8 cellular contexts compared by ENCODE assay signal in the genomic region with DNA sequence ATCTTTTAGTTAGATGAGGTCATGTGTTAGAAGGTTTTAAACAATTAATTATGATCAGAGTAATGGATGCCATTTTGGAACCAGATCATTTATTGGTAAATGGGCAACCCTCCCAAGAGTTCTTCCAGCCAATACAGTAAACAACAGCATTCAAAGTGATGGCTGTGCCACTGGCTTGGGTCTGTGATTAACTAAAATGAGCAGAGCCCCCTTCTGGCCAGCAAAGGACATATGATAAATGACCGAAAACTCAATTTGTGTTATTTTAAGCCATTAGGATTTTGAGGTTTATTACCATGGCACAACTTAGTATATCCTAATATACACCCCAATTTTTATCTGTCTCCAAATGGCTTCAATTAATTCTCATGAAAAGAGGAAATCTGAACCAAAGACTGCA.
DNase-seq lines count a peak whose midpoint lies in the region; ATAC-seq, FAIRE-seq and TF ChIP-seq lines count a peak whose summit lies in the region.

No MANE protein-coding gene starts in this region.

- H3K27me3 Mint-ChIP-seq in activated CD4-positive, alpha-beta T cell treated with anti-CD3 and anti-CD28 coated beads, Interleukin-2, amount 10 ng/mL, durations not matched to agents 24 days and 14 days = no peaks in the 10 kb centered on the region

- no peaks in the 10 kb centered on the region for H3K36me3 Mint-ChIP-seq in activated CD4-positive, alpha-beta T cell treated with anti-CD3 and anti-CD28 coated beads, Interleukin-2, amount 10 ng/mL, durations not matched to agents 24 days and 14 days (ENCODE audit: low read depth)

- no peak overlapping the region for H3K4me3 ChIP-seq in BE2C (ENCODE audit: low read depth, low read length)
- H3K4me3 ChIP-seq in PC-9 = no peak overlapping the region

- no peaks in the 10 kb centered on the region for H3K4me1 ChIP-seq in BE2C
- no peaks in the 10 kb centered on the region for H3K4me1 ChIP-seq in PC-9 (replicated peaks; ENCODE audit: insufficient read depth)

- FAIRE-seq in GM18507 (lab: Jason Lieb, UNC) = peak; percentile 52

- DNase-seq in BE2C (peak; percentile 20), GM18507 (ENCODE audit: extremely low spot score, insufficient read length, low read depth) (no peak), PC-9 (no peak), glomerular visceral epithelial cell (ENCODE audit: extremely low spot score) (peak; percentile 13), DMS79 (lab: John Stamatoyannopoulos, UW) (no peak), NK-92 (lab: John Stamatoyannopoulos, UW; ENCODE audit: unreplicated experiment) (no peak)
- no peak for DNase-seq in activated CD4-positive, alpha-beta T cell treated with anti-CD3 and anti-CD28 coated beads, Interleukin-2, amount 10 ng/mL, durations not matched to agents 24 days and 14 days

- no peaks in the 10 kb centered on the region for H3K4me1 Mint-ChIP-seq in activated CD4-positive, alpha-beta T cell treated with anti-CD3 and anti-CD28 coated beads, Interleukin-2, amount 10 ng/mL, durations not matched to agents 24 days and 14 days

- H3K4me2 ChIP-seq in PC-9 = no peak overlapping the region

- H3F3A ChIP-seq in PC-9 (ENCODE audit: insufficient read depth, low read depth) = no peaks in the 10 kb centered on the region

- POLR2A ChIA-PET in PC-9 (lab: Charles Lee; ENCODE audit: unreplicated experiment) = no interaction called here

- BruUV-seq in PC-9 (replicated peaks; lab: Mats Ljungman, UMichigan) = no TSS peak

- no peak overlapping the region for H2AFZ ChIP-seq in PC-9

- TF ChIP-seq CTCF in BE2C (IDR thresholded peaks at IDR 0.05; ENCODE audit: low read depth, low read length) (peak; percentile 51), PC-9 (conservative IDR thresholded peaks at IDR 0.05) (peak; percentile 52)

- intact Hi-C loops in PC-9 (cut with micrococcal nuclease; ENCODE audit: unreplicated experiment) = no loop called here
- intact Hi-C loops in activated CD4-positive, alpha-beta T cell treated with anti-CD3 and anti-CD28 coated beads, Interleukin-2, amount 10 ng/mL, durations not matched to agents 24 days and 14 days (cut with micrococcal nuclease) = no loop called here

- H3K79me2 ChIP-seq in PC-9 (ENCODE audit: low read depth) = no peaks in the 10 kb centered on the region

- no peak for ATAC-seq in HG03521 (IDR thresholded peaks at IDR 0.05; ENCODE audit: unreplicated experiment)

- H3K36me3 ChIP-seq in BE2C (no peaks in the 10 kb centered on the region), PC-9 (ENCODE audit: low read depth) (no peaks in the 10 kb centered on the region)

- H4K20me1 ChIP-seq in PC-9 (ENCODE audit: insufficient read depth) = no peaks in the 10 kb centered on the region

- H3K27me3 ChIP-seq in BE2C (no peaks in the 10 kb centered on the region), PC-9 (ENCODE audit: insufficient read depth, low read depth) (no peaks in the 10 kb centered on the region)

- no peak overlapping the region for H3K27ac Mint-ChIP-seq in activated CD4-positive, alpha-beta T cell treated with anti-CD3 and anti-CD28 coated beads, Interleukin-2, amount 10 ng/mL, durations not matched to agents 24 days and 14 days

- no peak overlapping the region for H3K27ac ChIP-seq in PC-9

- no peaks in the 10 kb centered on the region for H3K9me2 ChIP-seq in PC-9 (ENCODE audit: insufficient read depth)

- H3K9me3 ChIP-seq in BE2C (no peaks in the 10 kb centered on the region), PC-9 (ENCODE audit: insufficient read depth, low read depth) (no peaks in the 10 kb centered on the region)

- CTCF ChIA-PET in PC-9 (lab: Charles Lee) = no interaction called here

- peaks cover 5% of the 10 kb centered on the region for H3K9me3 Mint-ChIP-seq in activated CD4-positive, alpha-beta T cell treated with anti-CD3 and anti-CD28 coated beads, Interleukin-2, amount 10 ng/mL, durations not matched to agents 24 days and 14 days

- no peak overlapping the region for H3K4me3 Mint-ChIP-seq in activated CD4-positive, alpha-beta T cell treated with anti-CD3 and anti-CD28 coated beads, Interleukin-2, amount 10 ng/mL, durations not matched to agents 24 days and 14 days

Comparison
In these comparisons a context has a peak if more than half of its experiments do, and no peak if none do; other contexts are left out.
1. DNase-seq: peak in BE2C (single experiment) and glomerular visceral epithelial cell (single experiment); none in GM18507 (single experiment), PC-9 (0 of 2), DMS79 (single experiment), NK-92 (single experiment) and activated CD4-positive, alpha-beta T cell treated with anti-CD3 and anti-CD28 coated beads, Interleukin-2, amount 10 ng/mL, durations not matched to agents 24 days and 14 days (single experiment).